8 cellular contexts compared by ENCODE assay signal in the genomic region with DNA sequence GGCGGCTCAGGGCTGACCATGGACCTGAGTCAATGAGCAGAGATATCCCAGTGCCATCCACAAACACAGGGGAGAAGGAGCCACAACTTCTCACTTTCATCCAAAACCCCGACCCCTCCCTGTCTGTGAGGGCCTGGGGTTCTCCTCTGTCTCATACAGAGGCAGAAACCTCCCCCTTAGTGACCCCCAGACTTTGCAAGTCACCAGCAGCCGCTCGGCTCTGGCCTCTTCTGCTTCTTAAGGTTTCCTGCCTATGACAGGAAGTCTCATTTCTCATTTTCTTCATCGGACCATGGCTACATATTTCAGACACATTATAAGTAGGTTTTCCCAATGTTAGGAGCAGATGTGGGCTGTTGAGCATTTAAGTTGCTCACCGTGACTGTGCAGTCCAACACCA. TPM values are rescaled to one million over a fixed set of nuclear protein-coding genes. Genes with fewer than 3 reads are reported as not detected.
"Had no signal": no experiment of that assay in that cellular context is flagged by ENCODE, and none has a peak within 500 bp of the region (broad histone marks: within the 10 kb centered on the region; RNA-seq: fewer than 3 reads in every experiment).

No MANE protein-coding gene starts in this region.

RNA-seq across cellular contexts. Expression of a gene that starts 12.7 kb away (rescaled TPM):
- total RNA-seq: endodermal cell, myocyte, occipital lobe, progenitor cell of endocrine pancreas, smooth muscle cell had no signal
- polyA plus RNA-seq: keratinocyte, neural cell, smooth muscle cell had no signal

RNA-seq across cellular contexts. Expression of a gene that starts 19.9 kb away (rescaled TPM):
- total RNA-seq: endodermal cell, glomerular endothelial cell, myocyte, progenitor cell of endocrine pancreas, smooth muscle cell had no signal
- polyA plus RNA-seq: keratinocyte, neural cell, smooth muscle cell had no signal

RNA-seq across cellular contexts. Expression of a gene that starts 49.5 kb away (rescaled TPM):
- total RNA-seq: endodermal cell, glomerular endothelial cell, myocyte, progenitor cell of endocrine pancreas, smooth muscle cell had no signal
- polyA plus RNA-seq: keratinocyte, neural cell, smooth muscle cell had no signal
